10 cellular contexts compared by ENCODE assay signal in genomic region chr11:71888335-71889010, GRCh38. TPM values are rescaled to one million over a fixed set of nuclear protein-coding genes. Genes with fewer than 3 reads are reported as not detected.
DNase-seq lines count a peak whose midpoint lies in the region; TF ChIP-seq lines count a peak whose summit lies in the region.
"Not testable (repeated sequence)": the region's sequence is repeated elsewhere in the genome, so short reads cannot be mapped to it uniquely, and the experiment has no call there.
"Had no signal": no experiment of that assay in that cellular context is flagged by ENCODE, and none has a peak within 500 bp of the region (broad histone marks: within the 10 kb centered on the region; RNA-seq: fewer than 3 reads in every experiment).

No MANE protein-coding gene starts in this region.

- H3K27ac Mint-ChIP-seq in Calu3 (ENCODE audit: unreplicated experiment) (peak overlapping the region; percentile 39), nephron (peak overlapping the region; percentile 54 to 85 (median 80))
- peak overlapping the region; percentile 39 for H3K27ac Mint-ChIP-seq in activated naive CD4-positive, alpha-beta T cell treated with anti-CD3 and anti-CD28 coated beads for 36 hours

- H3K4me3 Mint-ChIP-seq in Calu3 (ENCODE audit: low read depth, unreplicated experiment); activated naive CD4-positive, alpha-beta T cell treated with anti-CD3 and anti-CD28 coated beads for 36 hours; nephron: not testable (repeated sequence)

- not testable (repeated sequence) for H3K27me3 Mint-ChIP-seq in Calu3 (ENCODE audit: unreplicated experiment); activated naive CD4-positive, alpha-beta T cell treated with anti-CD3 and anti-CD28 coated beads for 36 hours (ENCODE audit: low read depth); nephron (ENCODE audit: low read depth)

- CTCF ChIA-PET in Calu3 (lab: Charles Lee); activated naive CD4-positive, alpha-beta T cell treated with anti-CD3 and anti-CD28 coated beads for 36 hours (lab: Charles Lee): not testable (repeated sequence)

- not testable (repeated sequence) for BruUV-seq in Calu3 (replicated peaks; lab: Mats Ljungman, UMichigan)

- not testable (repeated sequence) for H3K36me3 Mint-ChIP-seq in Calu3 (ENCODE audit: insufficient read depth, unreplicated experiment); activated naive CD4-positive, alpha-beta T cell treated with anti-CD3 and anti-CD28 coated beads for 36 hours (ENCODE audit: low read depth)
- H3K36me3 Mint-ChIP-seq in nephron (ENCODE audit: low read depth) = peaks cover 40% of the 10 kb centered on the region

- H3K9me3 Mint-ChIP-seq in Calu3 (ENCODE audit: low read depth, unreplicated experiment); activated naive CD4-positive, alpha-beta T cell treated with anti-CD3 and anti-CD28 coated beads for 36 hours; nephron: not testable (repeated sequence)

- TF ChIP-seq CTCF in Calu3 (IDR thresholded peaks at IDR 0.05; ENCODE audit: unreplicated experiment); epithelial cell of esophagus (IDR thresholded peaks at IDR 0.05; ENCODE audit: insufficient read depth, low read depth, low read length, missing control alignments); nephron (IDR thresholded peaks at IDR 0.05; ENCODE audit: unreplicated experiment in 3 of 3): not testable (repeated sequence)

- not testable (repeated sequence) for H3K4me3 ChIP-seq in epithelial cell of esophagus (ENCODE audit: low read length)

- peaks cover 16% of the 10 kb centered on the region for H3K4me1 Mint-ChIP-seq in Calu3 (ENCODE audit: low read depth, unreplicated experiment)
- not testable (repeated sequence) for H3K4me1 Mint-ChIP-seq in activated naive CD4-positive, alpha-beta T cell treated with anti-CD3 and anti-CD28 coated beads for 36 hours (ENCODE audit: low read depth); nephron

- peak; percentile 50 for DNase-seq in Calu3
- DNase-seq in RPMI7951 (ENCODE audit: low read depth) = peak; percentile 60
- not testable (repeated sequence) for DNase-seq in activated naive CD4-positive, alpha-beta T cell treated with anti-CD3 and anti-CD28 coated beads for 36 hours
- peak; percentile 61 for DNase-seq in epithelial cell of esophagus (ENCODE audit: low read depth)
- peak; percentile 52 for DNase-seq in left kidney (ENCODE audit: low read depth, low spot score)
- DNase-seq in renal cortical epithelial cell (ENCODE audit: low read depth) = peak; percentile 13

- intact Hi-C loops in Calu3 (cut with micrococcal nuclease; ENCODE audit: unreplicated experiment); activated naive CD4-positive, alpha-beta T cell treated with anti-CD3 and anti-CD28 coated beads for 36 hours (cut with micrococcal nuclease): not testable (repeated sequence)

RNA-seq across cellular contexts. Expression of gene DEFB131B, which starts 10.2 kb away (rescaled TPM):
- total RNA-seq in Calu3 (2022) (not detected in 2 replicates), renal cortical epithelial cell (not detected in 2 replicates)
- total RNA-seq in RPMI7951 (2014; rRNA removed; shearing (Covaris generic)) = not detected in 2 replicates
- not detected for total RNA-seq in activated naive CD4-positive, alpha-beta T cell treated with anti-CD3 and anti-CD28 coated beads for 36 hours
- total RNA-seq: A172; CD4-positive, CD25-positive, alpha-beta regulatory T cell; HT-29 had no signal

RNA-seq across cellular contexts. Expression of gene XNDC1N, which starts 39.9 kb away (rescaled TPM):
- total RNA-seq in Calu3 (2022) (18.5 and 20.4 TPM in 2 replicates), renal cortical epithelial cell (8.5 and 10.5 TPM in 2 replicates)
- 6.3 and 6.8 TPM in 2 replicates for total RNA-seq in RPMI7951 (2014; rRNA removed; shearing (Covaris generic))
- total RNA-seq in activated naive CD4-positive, alpha-beta T cell treated with anti-CD3 and anti-CD28 coated beads for 36 hours = 10 to 100 TPM; 14.2 to 16.4 TPM

RNA-seq across cellular contexts. Expression of gene RNF121, which starts 40.4 kb away (rescaled TPM):
- 51.7 and 52.3 TPM in 2 replicates for total RNA-seq in Calu3 (2022)
- 22.4 and 27.2 TPM in 2 replicates for total RNA-seq in RPMI7951 (2014; rRNA removed; shearing (Covaris generic))
- 10 to 100 TPM; 15.4 to 16.8 TPM for total RNA-seq in activated naive CD4-positive, alpha-beta T cell treated with anti-CD3 and anti-CD28 coated beads for 36 hours
- total RNA-seq in renal cortical epithelial cell = 44.1 and 84.4 TPM in 2 replicates

RNA-seq across cellular contexts. Expression of gene DEFB108B, which starts 55.5 kb away (rescaled TPM):
- total RNA-seq in Calu3 (2022) = not detected in 2 replicates
- not detected in 2 replicates for total RNA-seq in RPMI7951 (2014; rRNA removed; shearing (Covaris generic))
- total RNA-seq in activated naive CD4-positive, alpha-beta T cell treated with anti-CD3 and anti-CD28 coated beads for 36 hours = not detected
- not detected in 2 replicates for total RNA-seq in renal cortical epithelial cell
- total RNA-seq: A172; CD4-positive, CD25-positive, alpha-beta regulatory T cell; HT-29 had no signal
